31 cellular contexts compared by ENCODE assay signal in the genomic region with DNA sequence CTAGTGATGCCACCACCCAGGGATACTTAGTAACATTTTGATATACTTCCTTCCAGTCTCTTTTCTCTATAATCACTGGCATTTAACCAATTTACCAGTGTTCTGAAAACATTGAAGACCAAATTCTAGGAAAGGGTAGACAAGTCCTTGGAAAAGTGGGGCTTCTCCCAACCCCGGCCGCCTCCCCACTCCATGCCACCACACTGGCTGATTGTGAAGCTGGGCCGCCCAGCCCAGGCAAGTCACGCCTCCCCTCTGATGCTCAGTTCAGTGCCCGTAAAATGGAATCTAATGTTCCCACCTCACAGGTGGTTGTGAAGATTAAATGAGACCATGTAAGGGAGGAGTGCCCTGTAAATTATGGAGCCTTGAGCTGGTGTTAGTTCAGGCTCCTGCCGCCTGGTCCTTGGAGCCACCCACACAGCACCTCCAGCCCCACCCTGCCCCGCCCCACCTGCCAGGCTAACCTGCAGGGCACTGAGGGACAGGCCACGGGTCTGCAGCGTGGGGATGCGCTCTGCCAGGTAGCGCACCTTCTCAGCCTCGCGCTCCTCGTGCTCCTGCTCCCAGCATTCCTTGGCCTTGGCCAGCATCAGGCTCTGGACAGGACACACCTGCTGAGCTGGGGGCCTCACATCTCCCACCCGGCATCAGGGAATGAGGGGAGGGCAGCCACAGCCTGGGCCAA. TPM values are rescaled to one million over a fixed set of nuclear protein-coding genes. Genes with fewer than 3 reads are reported as not detected.
"Had no signal": no experiment of that assay in that cellular context is flagged by ENCODE, and none has a peak within 500 bp of the region (broad histone marks: within the 10 kb centered on the region; RNA-seq: fewer than 3 reads in every experiment).

No MANE protein-coding gene starts in this region.

- ATAC-seq: effector memory CD8-positive, alpha-beta T cell; left lung; naive thymus-derived CD8-positive, alpha-beta T cell; pancreas; right lobe of liver; stimulated activated naive CD8-positive, alpha-beta T cell treated with anti-CD3 and anti-CD28 coated beads, Interleukin-15, amount 100 ng/mL, for 72 hours; upper lobe of right lung had no signal

- H3K9me3 Mint-ChIP-seq: effector memory CD8-positive, alpha-beta T cell; mesothelial cell of epicardium; naive thymus-derived CD8-positive, alpha-beta T cell; nephron progenitor cell; stimulated activated naive CD8-positive, alpha-beta T cell treated with anti-CD3 and anti-CD28 coated beads, Interleukin-15, amount 100 ng/mL, for 72 hours had no signal

- H3K36me3 Mint-ChIP-seq: mesothelial cell of epicardium; naive thymus-derived CD8-positive, alpha-beta T cell had no signal

- H3K4me1 Mint-ChIP-seq: naive thymus-derived CD8-positive, alpha-beta T cell; stimulated activated naive CD8-positive, alpha-beta T cell treated with anti-CD3 and anti-CD28 coated beads, Interleukin-15, amount 100 ng/mL, for 72 hours had no signal

- H3K27ac Mint-ChIP-seq: effector memory CD8-positive, alpha-beta T cell; mesothelial cell of epicardium; naive thymus-derived CD8-positive, alpha-beta T cell; nephron progenitor cell; stimulated activated naive CD8-positive, alpha-beta T cell treated with anti-CD3 and anti-CD28 coated beads, Interleukin-15, amount 100 ng/mL, for 72 hours had no signal

- H3K4me3 Mint-ChIP-seq: effector memory CD8-positive, alpha-beta T cell; mesothelial cell of epicardium; naive thymus-derived CD8-positive, alpha-beta T cell; nephron progenitor cell; stimulated activated naive CD8-positive, alpha-beta T cell treated with anti-CD3 and anti-CD28 coated beads, Interleukin-15, amount 100 ng/mL, for 72 hours had no signal

- FAIRE-seq: endometrium, kidney, pancreas, small intestine had no signal

- DNase-seq: cortex of kidney; effector memory CD8-positive, alpha-beta T cell; erythroblast; esophagus squamous epithelium; foreskin melanocyte; head of caudate nucleus; kidney; left lung; mesenchymal stem cell; naive thymus-derived CD8-positive, alpha-beta T cell; nephron progenitor cell; occipital lobe; pancreas; retina; right lobe of liver; small intestine; stimulated activated CD4-positive, alpha-beta T cell treated with anti-CD3 and anti-CD28 coated beads, Interleukin-1b, Interleukin-23, amount 100 ng/mL, for 48 hours; stimulated activated CD4-positive, alpha-beta T cell treated with anti-CD3 and anti-CD28 coated beads, Interleukin-4, amount 100 ng/mL, for 1 hour; stimulated activated CD8-positive, alpha-beta memory T cell treated with anti-CD3 and anti-CD28 coated beads, Interleukin-4, amount 100 ng/mL, for 48 hours; stimulated activated naive CD4-positive, alpha-beta T cell; stimulated activated naive CD8-positive, alpha-beta T cell treated with anti-CD3 and anti-CD28 coated beads, Interleukin-15, amount 100 ng/mL, for 72 hours; transverse colon; upper lobe of right lung; uterus had no signal

RNA-seq across cellular contexts. Expression of gene TNNI1, which starts 7.3 kb away (rescaled TPM):
- total RNA-seq: dermis microvascular lymphatic vessel endothelial cell; esophagus squamous epithelium; kidney; lower leg skin; lung microvascular endothelial cell; naive thymus-derived CD8-positive, alpha-beta T cell; occipital lobe; pancreas; posterior vena cava; pulmonary artery endothelial cell had no signal
- polyA plus RNA-seq: naive thymus-derived CD8-positive, alpha-beta T cell had no signal

RNA-seq across cellular contexts. Expression of gene LAD1, which starts 15.1 kb away (rescaled TPM):
- total RNA-seq: dermis microvascular lymphatic vessel endothelial cell; lung microvascular endothelial cell; naive thymus-derived CD8-positive, alpha-beta T cell; occipital lobe; pulmonary artery endothelial cell had no signal
- polyA plus RNA-seq: naive thymus-derived CD8-positive, alpha-beta T cell had no signal

RNA-seq across cellular contexts. Expression of gene TNNT2, which starts 36.7 kb away (rescaled TPM):
- total RNA-seq: dermis microvascular lymphatic vessel endothelial cell; lung microvascular endothelial cell; naive thymus-derived CD8-positive, alpha-beta T cell; occipital lobe; posterior vena cava; pulmonary artery endothelial cell had no signal
- polyA plus RNA-seq: naive thymus-derived CD8-positive, alpha-beta T cell had no signal

RNA-seq across cellular contexts. Expression of gene PHLDA3, which starts 54.8 kb away (rescaled TPM):
- polyA plus RNA-seq: naive thymus-derived CD8-positive, alpha-beta T cell had no signal
